Comparison of ENCODE assay signal across 18 cellular contexts in the genomic region with DNA sequence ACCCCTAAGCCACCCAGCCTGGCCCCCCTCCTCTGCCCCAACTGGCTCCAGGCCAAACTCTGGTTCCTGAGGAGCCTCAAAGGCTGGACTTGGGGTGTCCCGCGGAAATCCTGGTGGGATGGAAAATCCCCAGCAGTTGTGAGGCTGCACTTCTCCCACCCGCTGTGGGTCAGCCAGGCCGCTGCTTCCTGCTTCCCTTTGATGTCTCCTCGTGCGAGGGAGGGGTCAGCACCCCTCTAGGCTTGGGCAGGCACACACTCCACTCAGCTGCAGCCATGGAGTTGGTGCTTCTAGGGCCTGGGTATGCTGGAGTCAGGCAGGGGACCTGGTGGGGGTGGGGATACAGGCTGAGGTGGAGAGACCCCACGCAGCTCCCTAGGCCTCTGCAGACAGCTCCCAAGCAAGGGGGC. TPM values are rescaled to one million over a fixed set of nuclear protein-coding genes. Genes with fewer than 3 reads are reported as not detected.
A peak's percentile ranks its signal among the peaks of the same experiment; 100 is the strongest.
DNase-seq lines count a peak whose midpoint lies in the region; ATAC-seq, FAIRE-seq and TF ChIP-seq lines count a peak whose summit lies in the region.
"Had no signal": no experiment of that assay in that cellular context is flagged by ENCODE, and none has a peak within 500 bp of the region (broad histone marks: within the 10 kb centered on the region; RNA-seq: fewer than 3 reads in every experiment).

No MANE protein-coding gene starts in this region.

- in situ Hi-C loops in K562 (cut with MboI): no loop called here
- in situ Hi-C loops in HepG2 (cut with HindIII; ENCODE audit: extremely low pct_ligation_motif_present, low pct_unique_long_range_greater_than_20kb): no loop called here

- no peaks in the 10 kb centered on the region for H3K4me1 Mint-ChIP-seq in activated CD8-positive, alpha-beta T cell treated with anti-CD3 and anti-CD28 coated beads, Interleukin-2, amount 10 ng/mL, durations not matched to agents 7 days and 5 days (ENCODE audit: low read depth)

- H4K20me1 ChIP-seq in K562 (replicated peaks; ENCODE audit: control insufficient read depth, insufficient read depth, low read length): peaks cover 77% of the 10 kb centered on the region
- peaks cover 100% of the 10 kb centered on the region for H4K20me1 ChIP-seq in HepG2 (ENCODE audit: insufficient read depth, low read length)

- DNase-seq in K562 (ENCODE audit: extremely low read depth in 1 of 4, low spot score in 3 of 4) (no peak), HepG2 (ENCODE audit: low spot score) (no peak), spleen (peak; percentile 65), NCI-H526 treated with DMSO at 0.1 percent for 48 hours (lab: John Stamatoyannopoulos, UW) (no peak)
- no peak for DNase-seq in activated CD8-positive, alpha-beta T cell treated with anti-CD3 and anti-CD28 coated beads, Interleukin-2, amount 10 ng/mL, durations not matched to agents 7 days and 5 days
- DNase-seq in stimulated activated CD4-positive, alpha-beta T cell treated with anti-CD3 and anti-CD28 coated beads, Interleukin-2, amount 100 ng/mL, for 24 hours: no peak
- DNase-seq: activated CD4-positive, alpha-beta T cell treated with anti-CD3 and anti-CD28 coated beads for 4 hours; activated naive CD4-positive, alpha-beta T cell treated with Interleukin-2 at 50 U/mL for 16 hours; midbrain; NCI-H1092 treated with DMSO at 0.1 percent for 48 hours; retina; stimulated activated naive CD8-positive, alpha-beta T cell treated with anti-CD3 and anti-CD28 coated beads, Interleukin-15, amount 100 ng/mL, for 72 hours had no signal

- no peaks in the 10 kb centered on the region for H3K36me3 Mint-ChIP-seq in activated CD8-positive, alpha-beta T cell treated with anti-CD3 and anti-CD28 coated beads, Interleukin-2, amount 10 ng/mL, durations not matched to agents 7 days and 5 days (ENCODE audit: low read depth)

- intact Hi-C loops in K562 (cut with micrococcal nuclease) (no loop called here), HepG2 (cut with micrococcal nuclease; ENCODE audit: unreplicated experiment) (no loop called here), spleen (cut with DNase I; ENCODE audit: low total_unique reads) (no loop called here)

- CTCF ChIA-PET in HEK293 (lab: Yijun Ruan, JAX) (interaction anchor here (1.1 kb wide), 1 partner anchor 13 kb away, joined by 3 read pairs; no protein-coding TSS in a partner anchor), K562 (lab: Yijun Ruan, JAX; ENCODE audit: low intra/inter-chr PET ratio) (no interaction called here), HepG2 (lab: Yijun Ruan, JAX; ENCODE audit: low intra/inter-chr PET ratio, low total read pairs) (no interaction called here)
- CTCF ChIA-PET in activated CD8-positive, alpha-beta T cell treated with anti-CD3 and anti-CD28 coated beads, Interleukin-2, amount 10 ng/mL, durations not matched to agents 7 days and 5 days (lab: Charles Lee): no interaction called here

- POLR2A ChIA-PET in HEK293 (lab: Yijun Ruan, JAX) (no interaction called here), K562 (lab: Yijun Ruan, JAX) (interaction anchor here (0.6 to 1.6 kb wide), 3 partner anchors 8 to 137 kb away, joined by 3 to 14 read pairs (median 6); partner anchors contain the start of gene KCNQ1OT1), HepG2 (lab: Yijun Ruan, JAX) (interaction anchor here (1.0 to 10.8 kb wide), 4 partner anchors 11 to 215 kb away, joined by 3 to 201 read pairs (median 4); partner anchors contain the start of gene KCNQ1OT1)
- POLR2A ChIA-PET in activated CD8-positive, alpha-beta T cell treated with anti-CD3 and anti-CD28 coated beads, Interleukin-2, amount 10 ng/mL, durations not matched to agents 7 days and 5 days (lab: Charles Lee): no interaction called here

- no peak for TF ChIP-seq EP300 in K562 (IDR thresholded peaks at IDR 0.05; ENCODE audit: low read length)
- TF ChIP-seq EP300 in HepG2 (IDR thresholded peaks at IDR 0.05; ENCODE audit: low read depth in 2 of 2, low read length in 2 of 2): no peak
- TF ChIP-seq EP300 in HepG2 (CRISPR knock-in tag; IDR thresholded peaks at IDR 0.05; ENCODE audit: borderline replicate concordance): no peak

- no peak overlapping the region for H3K27ac ChIP-seq in HEK293 (ENCODE audit: extremely low read depth, low read depth, low read length)
- no peak overlapping the region for H3K27ac ChIP-seq in K562 (ENCODE audit: extremely low read depth, low read depth, low read length)
- peak overlapping the region; percentile 8 for H3K27ac ChIP-seq in HepG2 (ENCODE audit: extremely low read length, insufficient read depth, low read length)
- no peak overlapping the region for H3K27ac ChIP-seq in spleen
- H3K27ac ChIP-seq: SK-N-MC had no signal

- TF ChIP-seq RAD21 in K562 (CRISPR knock-in tag; conservative IDR thresholded peaks at IDR 0.05 in 1 of 2, IDR thresholded peaks at IDR 0.05 in 1 of 2) (no peak), HepG2 (CRISPR knock-in tag; IDR thresholded peaks at IDR 0.05) (no peak)

- no peak overlapping the region for H3K27ac Mint-ChIP-seq in activated CD8-positive, alpha-beta T cell treated with anti-CD3 and anti-CD28 coated beads, Interleukin-2, amount 10 ng/mL, durations not matched to agents 7 days and 5 days

- FAIRE-seq in K562 (lab: Jason Lieb, UNC): no peak
- FAIRE-seq in HepG2 (lab: Jason Lieb, UNC): no peak
- FAIRE-seq: astrocyte, endometrium, islet of Langerhans, urothelium cell line had no signal

- H3K4me3 ChIP-seq in HEK293 (ENCODE audit: low read depth, low read length) (no peak overlapping the region), K562 (no peak overlapping the region), HepG2 (replicated peaks in 1 of 3; ENCODE audit: insufficient read depth in 1 of 3, low read depth in 2 of 3, low read length in 3 of 3) (no peak overlapping the region), spleen (no peak overlapping the region)
- H3K4me3 ChIP-seq: SK-N-MC had no signal

- TF ChIP-seq POLR2A in K562 (conservative IDR thresholded peaks at IDR 0.05): no peak
- no peak for TF ChIP-seq POLR2A in HepG2 (IDR thresholded peaks at IDR 0.05; ENCODE audit: insufficient read depth in 1 of 2, low read depth in 2 of 2, low read length in 2 of 2)
- TF ChIP-seq POLR2A in spleen (IDR thresholded peaks at IDR 0.05): no peak

- H3K4me1 ChIP-seq in HEK293 (ENCODE audit: control insufficient read depth, insufficient read depth, low read length) (no peaks in the 10 kb centered on the region; the same call in 1 of the 2 replicates), K562 (replicated peaks in 1 of 2; ENCODE audit: control insufficient read depth in 2 of 2, insufficient read depth in 2 of 2, low read length in 2 of 2) (peaks cover 0 to 11% of the 10 kb centered on the region in 2 experiments; a peak in 3 of 5 replicates), HepG2 (ENCODE audit: insufficient read depth, low read length) (peaks cover 100% of the 10 kb centered on the region), spleen (peaks cover 7 to 53% (median 24%) of the 10 kb centered on the region in 6 donors)

- no peaks in the 10 kb centered on the region for H3K27me3 Mint-ChIP-seq in activated CD8-positive, alpha-beta T cell treated with anti-CD3 and anti-CD28 coated beads, Interleukin-2, amount 10 ng/mL, durations not matched to agents 7 days and 5 days (ENCODE audit: low read depth)
- H3K27me3 Mint-ChIP-seq: stimulated activated naive CD8-positive, alpha-beta T cell treated with anti-CD3 and anti-CD28 coated beads, Interleukin-15, amount 100 ng/mL, for 72 hours had no signal

- H3K36me3 ChIP-seq in HEK293 (ENCODE audit: control insufficient read depth in 2 of 2, insufficient read depth in 1 of 2, low read length in 2 of 2) (peaks cover 0 to 85% of the 10 kb centered on the region in 2 experiments; a peak in 1 of 3 replicates), K562 (ENCODE audit: control insufficient read depth, insufficient read depth, low read length) (peaks cover 86% of the 10 kb centered on the region; the same call in 2 of the 3 replicates), HepG2 (replicated peaks in 1 of 2; ENCODE audit: control insufficient read depth in 1 of 2, insufficient read depth in 2 of 2, low read length in 2 of 2) (peaks cover 56 to 96% of the 10 kb centered on the region in 2 experiments), spleen (peaks cover 0 to 15% (median 0%) of the 10 kb centered on the region in 6 donors)

- BruUV-seq in K562 (replicated peaks; lab: Mats Ljungman, UMichigan) (no TSS peak), HepG2 (replicated peaks; lab: Mats Ljungman, UMichigan) (no TSS peak)

- H3K79me2 ChIP-seq in K562 (ENCODE audit: control insufficient read depth, insufficient read depth, low read length) (peaks cover 88% of the 10 kb centered on the region), HepG2 (ENCODE audit: insufficient read depth, low read length) (peaks cover 100% of the 10 kb centered on the region)

- ATAC-seq in K562 (no peak), HepG2 (peak; percentile 0; the same call in 1 of the 3 replicates)
- ATAC-seq in activated CD8-positive, alpha-beta T cell treated with anti-CD3 and anti-CD28 coated beads, Interleukin-2, amount 10 ng/mL, durations not matched to agents 7 days and 5 days: no peak
- ATAC-seq: stimulated activated naive CD8-positive, alpha-beta T cell treated with anti-CD3 and anti-CD28 coated beads, Interleukin-15, amount 100 ng/mL, for 72 hours had no signal

- no peaks in the 10 kb centered on the region for H3K27me3 ChIP-seq in K562 (ENCODE audit: control insufficient read depth in 2 of 2, insufficient read depth in 2 of 2, low read length in 2 of 2)
- H3K27me3 ChIP-seq in HepG2 (ENCODE audit: control insufficient read depth in 1 of 2, insufficient read depth in 2 of 2, low read length in 2 of 2): no peaks in the 10 kb centered on the region
- H3K27me3 ChIP-seq in spleen (replicated peaks in 1 of 7): no peaks in the 10 kb centered on the region

- H3K4me3 Mint-ChIP-seq in activated CD8-positive, alpha-beta T cell treated with anti-CD3 and anti-CD28 coated beads, Interleukin-2, amount 10 ng/mL, durations not matched to agents 7 days and 5 days: no peak overlapping the region
- H3K4me3 Mint-ChIP-seq: stimulated activated naive CD8-positive, alpha-beta T cell treated with anti-CD3 and anti-CD28 coated beads, Interleukin-15, amount 100 ng/mL, for 72 hours had no signal

- WGBS in K562 (ENCODE audit: insufficient coverage, low coverage, missing lambda C conversion rate): 79% methylated on average over 4 of the region's 7 CpGs
- 73% methylated on average over 3 of the region's 7 CpGs for WGBS in HepG2 (ENCODE audit: low lambda C conversion rate)
- WGBS in spleen, 5 donors: 31 to 63% (median 49%) methylated on average over 7 of the region's 7 CpGs

- H3K9me3 ChIP-seq in HEK293 (ENCODE audit: control insufficient read depth, insufficient read depth, low read depth, low read length) (no peaks in the 10 kb centered on the region), K562 (replicated peaks; ENCODE audit: control insufficient read depth, insufficient read depth, low read depth, low read length) (no peaks in the 10 kb centered on the region), HepG2 (ENCODE audit: low read length) (no peaks in the 10 kb centered on the region), spleen (no peaks in the 10 kb centered on the region)

- H3K9me1 ChIP-seq in K562 (ENCODE audit: control insufficient read depth, insufficient read depth, low read length): peaks cover 12% of the 10 kb centered on the region

- H3K9me3 Mint-ChIP-seq in activated CD8-positive, alpha-beta T cell treated with anti-CD3 and anti-CD28 coated beads, Interleukin-2, amount 10 ng/mL, durations not matched to agents 7 days and 5 days (ENCODE audit: insufficient read depth): no peaks in the 10 kb centered on the region
- H3K9me3 Mint-ChIP-seq: stimulated activated naive CD8-positive, alpha-beta T cell treated with anti-CD3 and anti-CD28 coated beads, Interleukin-15, amount 100 ng/mL, for 72 hours had no signal

- no peak for TF ChIP-seq CTCF in HEK293 (tag by site-specific recombination; IDR thresholded peaks at IDR 0.05)
- no peak for TF ChIP-seq CTCF in K562 (IDR thresholded peaks at IDR 0.05 in 2 of 3, conservative IDR thresholded peaks at IDR 0.05 in 1 of 3; ENCODE audit: insufficient read depth in 2 of 3, low read depth in 1 of 3, low read length in 3 of 3)
- TF ChIP-seq CTCF in HepG2 (CRISPR knock-in tag; IDR thresholded peaks at IDR 0.05): no peak
- TF ChIP-seq CTCF in spleen (IDR thresholded peaks at IDR 0.05 in 8 of 11, conservative IDR thresholded peaks at IDR 0.05 in 3 of 11): no peak

- H2AFZ ChIP-seq in K562 (ENCODE audit: low read depth, low read length) (no peak overlapping the region), HepG2 (ENCODE audit: low read length) (no peak overlapping the region)

- no peak overlapping the region for H3K4me2 ChIP-seq in K562 (ENCODE audit: insufficient read depth, low read length)
- 0 out of 2 replicates have a peak overlapping the region, but pooled peaks have one; percentile 10 for H3K4me2 ChIP-seq in HepG2 (ENCODE audit: low read depth, low read length)

- peak overlapping the region in 1 of 2 experiments; percentile 47; a peak in 1 of 4 replicates for H3K9ac ChIP-seq in K562 (ENCODE audit: insufficient read depth in 1 of 2, low read depth in 2 of 2, low read length in 2 of 2)
- H3K9ac ChIP-seq in HepG2 (ENCODE audit: insufficient read depth, low read depth, low read length): no peak overlapping the region

RNA-seq across cellular contexts. Expression of gene KCNQ1OT1, which starts 12.0 kb away (rescaled TPM):
- 32.7 and 48.2 TPM in 2 replicates for total RNA-seq in K562 (2011; cell fraction: chromatin; rRNA removed; ENCODE audit: low replicate concordance)
- 15.8 and 20.9 TPM in 2 replicates for total RNA-seq in K562 (2011; cell fraction: nucleolus; rRNA removed)
- 36.4 and 61.6 TPM in 2 replicates for total RNA-seq in K562 (2011; cell fraction: nucleoplasm; rRNA removed)
- total RNA-seq in K562 (2014; rRNA removed) (1.2 and 1.3 TPM in 2 replicates), K562 (2014; rRNA removed; fragmentation: Illumina TruSeq; extraction: Trizol) (2.0 TPM in 2 replicates), K562 (2015; rRNA removed; fragmentation: Illumina TruSeq; extraction: Trizol) (2.2 and 2.3 TPM in 2 replicates), K562 (2021) (1.4 and 1.7 TPM in 2 replicates), HepG2 (2016; rRNA removed; fragmentation: Illumina TruSeq; extraction: Trizol) (2.5 and 18.9 TPM in 2 replicates), spleen (1 to 10 TPM in 6 of 7 donors, under 1 TPM in 1; 0.87 to 3.1 (median 2.1) TPM)
- polyA plus RNA-seq in K562 (2011; rRNA removed) (0.74 and 0.92 TPM in 2 replicates), K562 (2014; fragmentation: Illumina TruSeq; extraction: Trizol) (0.48 and 0.51 TPM in 2 replicates), K562 (2014; fragmentation: Nextera tagmentation; extraction: Ambion mirVana) (under 1 TPM; 0.04 to 0.17 TPM), K562 (2014; rRNA removed) (0.50 and 0.64 TPM in 2 replicates), HepG2 (2011; rRNA removed) (1.3 TPM in 2 replicates), spleen (under 1 TPM; 0.02 to 0.16 (median 0.02) TPM)
- 0.06 and 0.15 TPM in 2 replicates for polyA plus RNA-seq in K562 (2011; cell fraction: cytosol; rRNA removed)
- polyA plus RNA-seq in K562 (2011; cell fraction: nucleus; rRNA removed): 5.9 and 6.5 TPM in 2 replicates
- polyA plus RNA-seq in K562 (2012): 0.38 and 0.66 TPM in 2 replicates
- polyA minus RNA-seq in K562 (2011; rRNA and poly(A)+ RNA removed): 7.7 and 12.9 TPM in 2 replicates
- 0.48 and 1.0 TPM in 2 replicates for polyA minus RNA-seq in K562 (2011; cell fraction: cytosol; rRNA and poly(A)+ RNA removed)
- 15.9 and 28.0 TPM in 2 replicates for polyA minus RNA-seq in K562 (2011; cell fraction: nucleus; rRNA and poly(A)+ RNA removed)
- 0.30 and 0.35 TPM in 2 replicates for total RNA-seq in HepG2 (2016; cell fraction: cytosol; rRNA removed; fragmentation: Illumina TruSeq; extraction: Trizol; ENCODE audit: low read depth)
- 2.0 and 16.5 TPM in 2 replicates for total RNA-seq in HepG2 (2016; cell fraction: insoluble cytoplasmic fraction; rRNA removed; fragmentation: Illumina TruSeq; extraction: Trizol)
- 0.90 and 1.1 TPM in 2 replicates for total RNA-seq in HepG2 (2016; cell fraction: membrane; rRNA removed; fragmentation: Illumina TruSeq; extraction: Trizol)
- 66.8 and 83.4 TPM in 2 replicates for total RNA-seq in HepG2 (2016; cell fraction: nucleus; rRNA removed; fragmentation: Illumina TruSeq; extraction: Trizol)
- 0.05 TPM in 2 replicates for polyA plus RNA-seq in HepG2 (2011; cell fraction: cytosol; rRNA removed)
- polyA plus RNA-seq in HepG2 (2011; cell fraction: nucleus; rRNA removed): 11.8 and 14.7 TPM in 2 replicates
- 1.9 and 2.0 TPM in 2 replicates for polyA plus RNA-seq in HepG2 (2012)
- polyA plus RNA-seq in HepG2 (2016; cell fraction: cytosol; fragmentation: Illumina TruSeq; extraction: Trizol; ENCODE audit: low read depth): 0.01 and 0.02 TPM in 2 replicates
- polyA plus RNA-seq in HepG2 (2016; cell fraction: insoluble cytoplasmic fraction; fragmentation: Illumina TruSeq; extraction: Trizol; ENCODE audit: low read depth): 0.15 and 0.17 TPM in 2 replicates
- polyA plus RNA-seq in HepG2 (2016; cell fraction: membrane; fragmentation: Illumina TruSeq; extraction: Trizol; ENCODE audit: low read depth): 0.03 and 0.06 TPM in 2 replicates
- 8.4 and 10.5 TPM in 2 replicates for polyA plus RNA-seq in HepG2 (2016; cell fraction: nucleus; fragmentation: Illumina TruSeq; extraction: Trizol; ENCODE audit: insufficient read depth, low read depth)
- 0.05 and 36.1 TPM in 2 replicates for polyA minus RNA-seq in HepG2 (2011; rRNA and poly(A)+ RNA removed; ENCODE audit: low replicate concordance)
- polyA minus RNA-seq in HepG2 (2011; cell fraction: cytosol; rRNA and poly(A)+ RNA removed): 0.79 and 0.97 TPM in 2 replicates
- polyA minus RNA-seq in HepG2 (2011; cell fraction: nucleus; rRNA and poly(A)+ RNA removed): 112 and 125 TPM in 2 replicates
- total RNA-seq in activated CD8-positive, alpha-beta T cell treated with anti-CD3 and anti-CD28 coated beads, Interleukin-2, amount 10 ng/mL, durations not matched to agents 7 days and 5 days: under 1 TPM; 0.24 to 0.26 TPM

Comparison
In these comparisons a context has a peak if more than half of its experiments do, and no peak if none do; other contexts are left out.
1. POLR2A ChIA-PET loops: an anchor here in K562 (0.6 to 1.6 kb wide) and HepG2 (1.0 to 10.8 kb wide); none called in HEK293 and activated CD8-positive, alpha-beta T cell treated with anti-CD3 and anti-CD28 coated beads, Interleukin-2, amount 10 ng/mL, durations not matched to agents 7 days and 5 days.